11 cellular contexts compared by ENCODE assay signal in the genomic region with DNA sequence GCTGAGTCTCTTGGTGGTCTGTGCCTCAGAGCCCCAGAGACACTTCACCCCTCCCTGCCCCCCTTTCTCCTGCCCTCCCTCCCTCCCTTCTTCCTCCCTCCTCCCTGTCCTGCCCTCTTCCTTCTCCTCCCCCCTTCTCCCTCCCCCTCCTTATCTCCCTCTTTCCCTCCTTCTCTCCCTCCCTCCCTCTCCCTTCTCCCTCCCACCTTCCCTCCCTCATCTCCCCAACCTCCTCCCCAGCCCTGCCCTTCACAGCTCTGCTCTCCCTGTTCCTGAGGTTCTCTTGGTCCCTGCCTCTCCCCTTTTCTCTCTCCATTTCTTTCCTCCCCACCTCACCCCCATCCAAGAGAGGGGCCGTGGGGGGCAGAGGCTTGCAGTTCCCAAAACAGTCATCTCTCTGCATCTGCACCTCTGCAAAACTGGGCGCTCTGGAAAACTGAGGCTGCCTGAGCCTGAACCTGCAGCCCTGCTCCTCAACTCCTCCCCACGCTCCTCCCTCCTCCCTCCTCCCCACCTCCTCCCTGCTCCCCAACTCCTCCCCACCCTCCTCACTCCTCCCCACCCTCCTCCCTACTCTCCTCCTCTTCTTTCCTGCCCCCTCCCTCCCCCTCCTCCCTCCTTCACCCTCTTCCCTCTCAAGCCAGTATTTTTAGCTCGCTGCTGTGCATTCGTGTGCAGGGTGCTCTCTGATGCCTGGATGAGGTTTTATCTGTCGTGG.
A peak's percentile ranks its signal among the peaks of the same experiment; 100 is the strongest.
DNase-seq lines count a peak whose midpoint lies in the region; ATAC-seq and TF ChIP-seq lines count a peak whose summit lies in the region.
"Had no signal": no experiment of that assay in that cellular context is flagged by ENCODE, and none has a peak within 500 bp of the region (broad histone marks: within the 10 kb centered on the region; RNA-seq: fewer than 3 reads in every experiment).

No MANE protein-coding gene starts in this region.

- WGBS in prostate gland = 24% methylated on average over 6 of the region's 6 CpGs

- no peak overlapping the region for H2AFZ ChIP-seq in DND-41 (ENCODE audit: low read depth, low read length)

- 0 out of 2 replicates have a peak, but pooled peaks cover 2% of the 10 kb centered on the region for H3K4me1 ChIP-seq in DND-41 (ENCODE audit: insufficient read depth, low read length)
- no peaks in the 10 kb centered on the region for H3K4me1 ChIP-seq in prostate gland (replicated peaks)

- H3K4me2 ChIP-seq in DND-41 (ENCODE audit: insufficient read depth, low read length) = no peak overlapping the region

- H3K27ac ChIP-seq in DND-41 (ENCODE audit: low read length) (no peak overlapping the region), prostate gland (peak overlapping the region; percentile 38 to 54)

- H4K20me1 ChIP-seq in DND-41 (ENCODE audit: insufficient read depth, low read length) = no peaks in the 10 kb centered on the region

- H3K9ac ChIP-seq in DND-41 (ENCODE audit: low read depth, low read length) = no peak overlapping the region

- no peak for TF ChIP-seq CTCF in DND-41 (IDR thresholded peaks at IDR 0.05; ENCODE audit: borderline replicate concordance, extremely low read depth, low read length, poor library complexity, severe bottlenecking)
- TF ChIP-seq CTCF in prostate gland (IDR thresholded peaks at IDR 0.05) = no peak

- H3K4me3 ChIP-seq in DND-41 (ENCODE audit: low read depth in 1 of 2, low read length in 2 of 2) = no peak overlapping the region
- no peak overlapping the region for H3K4me3 ChIP-seq in prostate gland

- ATAC-seq in DND-41 (ENCODE audit: insufficient read depth, low read depth) (no peak), Right ventricle myocardium superior (ENCODE audit: poor library complexity) (peak; percentile 40), GM18502 (IDR thresholded peaks at IDR 0.05; ENCODE audit: poor library complexity, unreplicated experiment) (no peak), GM19397 (IDR thresholded peaks at IDR 0.05; ENCODE audit: unreplicated experiment) (no peak)

- intact Hi-C loops in Right ventricle myocardium superior (cut with DNase I) (no loop called here), prostate gland (cut with DNase I) (no loop called here)

- H3K36me3 ChIP-seq in DND-41 (ENCODE audit: insufficient read depth, low read length) (no peaks in the 10 kb centered on the region), prostate gland (no peaks in the 10 kb centered on the region)

- no peaks in the 10 kb centered on the region for H3K79me2 ChIP-seq in DND-41 (ENCODE audit: insufficient read depth, low read length)

- H3K9me3 ChIP-seq in DND-41 (ENCODE audit: insufficient read depth, low read length, severe bottlenecking) = no peaks in the 10 kb centered on the region
- H3K9me3 ChIP-seq in prostate gland = no peaks in the 10 kb centered on the region

- DNase-seq in DND-41 (peak; percentile 12), UCSD-AML1 (lab: John Stamatoyannopoulos, UW; ENCODE audit: unreplicated experiment) (peak; percentile 69), Right ventricle myocardium superior (peak; percentile 47), prostate gland (ENCODE audit: low spot score) (no peak), SKM-1 (lab: John Stamatoyannopoulos, UW; ENCODE audit: unreplicated experiment) (no peak), SK-N-DZ (ENCODE audit: low spot score) (no peak)
- DNase-seq: C1 segment of cervical spinal cord; NCI-H1436; stimulated activated CD4-positive, alpha-beta T cell treated with anti-CD3 and anti-CD28 coated beads, Interleukin-2, amount 100 ng/mL, for 24 hours had no signal

- no peaks in the 10 kb centered on the region for H3K27me3 ChIP-seq in DND-41 (ENCODE audit: insufficient read depth, low read length, poor library complexity)
- no peaks in the 10 kb centered on the region for H3K27me3 ChIP-seq in prostate gland (replicated peaks; ENCODE audit: insufficient read depth)

- TF ChIP-seq POLR2A in prostate gland (IDR thresholded peaks at IDR 0.05) = no peak

Comparison
In these comparisons a context has a peak if more than half of its experiments do, and no peak if none do; other contexts are left out.
1. DNase-seq: peak in DND-41 (single experiment), UCSD-AML1 (single experiment) and Right ventricle myocardium superior (single experiment); none in prostate gland (single experiment), SKM-1 (single experiment) and SK-N-DZ (single experiment).